25 cellular contexts compared by ENCODE assay signal in the genomic region with DNA sequence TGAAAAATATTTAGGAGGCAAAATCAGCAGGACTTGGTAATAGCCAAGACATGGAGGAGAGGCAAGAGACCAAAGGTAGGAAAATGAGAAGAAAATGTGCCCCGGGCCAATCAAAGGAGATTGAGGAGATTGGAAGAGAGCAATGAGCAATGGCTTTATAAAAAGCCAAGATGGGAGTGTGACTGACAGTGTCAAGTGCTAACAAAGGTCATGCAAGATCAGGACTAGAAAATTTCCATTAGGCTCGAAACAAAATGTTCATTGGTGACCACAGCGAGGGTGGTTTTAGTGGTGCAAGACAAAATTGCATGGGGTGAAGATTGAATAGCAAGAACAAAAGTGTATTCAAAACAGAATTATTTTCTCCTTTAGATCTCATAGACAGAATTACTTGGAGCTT.
"Had no signal": no experiment of that assay in that cellular context is flagged by ENCODE, and none has a peak within 500 bp of the region (broad histone marks: within the 10 kb centered on the region; RNA-seq: fewer than 3 reads in every experiment).

No MANE protein-coding gene starts in this region.

- H3K27ac ChIP-seq: ascending aorta, breast epithelium, cardiac muscle cell, coronary artery, gastroesophageal sphincter had no signal

- H3K4me3 ChIP-seq: ascending aorta, breast epithelium, cardiac muscle cell, coronary artery, dorsolateral prefrontal cortex, gastroesophageal sphincter had no signal

- H3K36me3 ChIP-seq: ascending aorta, breast epithelium, cardiac muscle cell, gastroesophageal sphincter had no signal

- H3K9me3 ChIP-seq: ascending aorta, breast epithelium, gastroesophageal sphincter had no signal

- ATAC-seq: activated CD4-positive, alpha-beta T cell treated with anti-CD3 and anti-CD28 coated beads for 36 hours; activated CD8-positive, alpha-beta memory T cell treated with anti-CD3 and anti-CD28 coated beads, Interleukin-2, amount 10 ng/mL, durations not matched to agents 7 days and 5 days; activated CD8-positive, alpha-beta T cell treated with anti-CD3 and anti-CD28 coated beads, Interleukin-2, amount 10 ng/mL, durations not matched to agents 7 days and 5 days; activated naive CD8-positive, alpha-beta T cell treated with anti-CD3 and anti-CD28 coated beads, Interleukin-2, amount 50 U/mL, for 24 hours; esophagus mucosa; gastroesophageal sphincter had no signal

- DNase-seq: activated CD4-positive, alpha-beta memory T cell treated with anti-CD3 and anti-CD28 coated beads for 36 hours; activated CD4-positive, alpha-beta T cell treated with anti-CD3 and anti-CD28 coated beads for 36 hours; activated CD4-positive, alpha-beta T cell treated with anti-CD3 and anti-CD28 coated beads, Interleukin-2, amount 10 ng/mL, durations not matched to agents 24 days and 14 days; activated CD4-positive, CD25-positive, alpha-beta regulatory T cell; activated CD4-positive, CD25-positive, alpha-beta regulatory T cell treated with anti-CD3 and anti-CD28 coated beads, Interleukin-2, amount 50 U/mL, for 72 hours; activated CD8-positive, alpha-beta memory T cell treated with anti-CD3 and anti-CD28 coated beads, Interleukin-2, amount 10 ng/mL, durations not matched to agents 7 days and 5 days; activated CD8-positive, alpha-beta memory T cell treated with anti-CD3 and anti-CD28 coated beads, Interleukin-2, amount 50 U/mL, for 4 hours; activated CD8-positive, alpha-beta T cell treated with anti-CD3 and anti-CD28 coated beads, Interleukin-2, amount 10 ng/mL, durations not matched to agents 7 days and 5 days; activated effector memory CD4-positive, alpha-beta T cell treated with anti-CD3 and anti-CD28 coated beads, Interleukin-2, amount 50 U/mL, for 16 hours; activated naive CD4-positive, alpha-beta T cell treated with anti-CD3 and anti-CD28 coated beads for 36 hours; activated naive CD8-positive, alpha-beta T cell treated with anti-CD3 and anti-CD28 coated beads for 36 hours; activated naive CD8-positive, alpha-beta T cell treated with anti-CD3 and anti-CD28 coated beads, Interleukin-2, amount 50 U/mL, for 24 hours; activated T-cell treated with anti-CD3 and anti-CD28 coated beads, Interleukin-2, amount 50 U/mL, for 1 hour; activated T-cell treated with anti-CD3 and anti-CD28 coated beads, Interleukin-2, amount 50 U/mL, for 48 hours; dorsolateral prefrontal cortex; effector memory CD4-positive, alpha-beta T cell; endodermal cell; foreskin fibroblast; T-helper 2 cell had no signal

- H3K4me1 ChIP-seq: ascending aorta, breast epithelium, gastroesophageal sphincter had no signal

- H3K27me3 ChIP-seq: ascending aorta, cardiac muscle cell, dorsolateral prefrontal cortex had no signal
